8 cellular contexts compared by ENCODE assay signal in the genomic region with DNA sequence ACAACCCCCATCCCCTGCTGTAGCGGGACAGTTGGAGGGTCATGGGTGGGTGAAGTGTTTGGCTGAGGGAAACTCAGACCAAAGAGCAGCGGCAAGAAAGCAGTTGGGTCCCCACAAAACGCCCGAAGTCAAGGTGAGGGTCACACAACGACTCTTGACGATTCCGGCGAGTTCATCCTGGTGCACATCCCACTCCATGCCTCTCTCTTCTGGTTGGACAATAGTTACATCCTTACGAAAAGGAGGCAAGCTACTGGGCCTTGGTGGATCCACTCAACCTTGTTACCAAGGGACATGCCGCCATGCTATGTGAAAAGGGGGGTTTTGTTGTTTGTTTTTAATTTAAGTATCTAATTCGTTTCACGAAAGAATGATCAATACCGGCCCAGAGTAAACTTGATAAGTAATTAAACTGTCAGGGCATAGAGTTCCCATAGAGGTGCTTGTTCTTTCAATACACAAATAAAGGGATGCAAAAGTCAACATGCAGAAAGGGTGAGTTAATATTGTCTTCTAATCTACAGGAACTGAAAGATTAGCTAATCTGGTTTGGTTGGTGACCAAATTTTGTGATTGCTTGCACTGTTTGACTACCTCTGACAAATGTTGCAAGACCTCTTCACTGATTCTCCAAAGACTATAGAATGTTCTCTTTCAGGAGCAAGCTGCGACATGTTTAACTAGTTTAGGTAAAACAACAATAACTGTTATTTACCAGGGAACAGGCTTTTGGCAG. TPM values are rescaled to one million over a fixed set of nuclear protein-coding genes. Genes with fewer than 3 reads are reported as not detected.
DNase-seq lines count a peak whose midpoint lies in the region; ATAC-seq and TF ChIP-seq lines count a peak whose summit lies in the region.

No MANE protein-coding gene starts in this region.

- peaks cover 36% of the 10 kb centered on the region for H3K36me3 Mint-ChIP-seq in T-helper 1 cell treated with Interleukin-12 subunit alpha and Interleukin-12 subunit beta and Interleukin-4 antibody, amounts not matched to agents 30 μg/mL and 1 μg/mL, for 36 hours (ENCODE audit: low read depth)
- peaks cover 15 to 16% of the 10 kb centered on the region in 2 donors for H3K36me3 Mint-ChIP-seq in naive B cell

- peak overlapping the region; percentile 84 for H3K4me3 Mint-ChIP-seq in T-helper 1 cell treated with Interleukin-12 subunit alpha and Interleukin-12 subunit beta and Interleukin-4 antibody, amounts not matched to agents 30 μg/mL and 1 μg/mL, for 36 hours
- peak overlapping the region; percentile 94 to 99 (median 98) for H3K4me3 Mint-ChIP-seq in naive B cell

- peak; percentile 41 for DNase-seq in COLO668 (lab: John Stamatoyannopoulos, UW; ENCODE audit: unreplicated experiment)
- no peak for DNase-seq in epithelial cell of proximal tubule (ENCODE audit: low read depth)
- no peak for DNase-seq in naive B cell
- DNase-seq in GDM1 (lab: John Stamatoyannopoulos, UW) = no peak
- no peak for DNase-seq in NK-92 (lab: John Stamatoyannopoulos, UW; ENCODE audit: unreplicated experiment)

- no peaks in the 10 kb centered on the region for H3K27me3 Mint-ChIP-seq in T-helper 1 cell treated with Interleukin-12 subunit alpha and Interleukin-12 subunit beta and Interleukin-4 antibody, amounts not matched to agents 30 μg/mL and 1 μg/mL, for 36 hours (ENCODE audit: low read depth)
- H3K27me3 Mint-ChIP-seq in naive B cell = no peaks in the 10 kb centered on the region

- H3K9me3 Mint-ChIP-seq in T-helper 1 cell treated with Interleukin-12 subunit alpha and Interleukin-12 subunit beta and Interleukin-4 antibody, amounts not matched to agents 30 μg/mL and 1 μg/mL, for 36 hours = peaks cover 4% of the 10 kb centered on the region
- H3K9me3 Mint-ChIP-seq in naive B cell = peaks cover 0 to 2% (median 0%) of the 10 kb centered on the region in 7 donors

- peak overlapping the region; percentile 93 for H3K4me3 ChIP-seq in epithelial cell of proximal tubule (ENCODE audit: low read depth, low read length)

- ATAC-seq in HG03439 (IDR thresholded peaks at IDR 0.05; ENCODE audit: unreplicated experiment) = peak; percentile 15
- ATAC-seq in naive B cell (ENCODE audit: low read depth in 2 of 2) = no peak
- no peak for ATAC-seq in HG03460 (IDR thresholded peaks at IDR 0.05; ENCODE audit: unreplicated experiment)

- no peak for TF ChIP-seq CTCF in epithelial cell of proximal tubule (conservative IDR thresholded peaks at IDR 0.05; ENCODE audit: low read depth, low read length)

- peaks cover 30% of the 10 kb centered on the region for H3K4me1 Mint-ChIP-seq in T-helper 1 cell treated with Interleukin-12 subunit alpha and Interleukin-12 subunit beta and Interleukin-4 antibody, amounts not matched to agents 30 μg/mL and 1 μg/mL, for 36 hours (ENCODE audit: low read depth)
- peaks cover 25 to 43% (median 40%) of the 10 kb centered on the region in 3 donors for H3K4me1 Mint-ChIP-seq in naive B cell

- H3K27ac Mint-ChIP-seq in T-helper 1 cell treated with Interleukin-12 subunit alpha and Interleukin-12 subunit beta and Interleukin-4 antibody, amounts not matched to agents 30 μg/mL and 1 μg/mL, for 36 hours = peak overlapping the region; percentile 73
- H3K27ac Mint-ChIP-seq in naive B cell = peak overlapping the region; percentile 90 to 99 (median 93)

RNA-seq across cellular contexts. Expression of a gene that starts 0.7 kb away (rescaled TPM):
- 70.5 and 71.4 TPM in 2 replicates for total RNA-seq in epithelial cell of proximal tubule
- polyA plus RNA-seq in naive B cell (ENCODE audit: low read depth in 6 of 6) = 10 to 100 TPM; 22.6 to 40.6 (median 35.1) TPM
